2 cellular contexts compared by ENCODE assay signal in genomic region chr5:134508521-134509195, GRCh38.
TF ChIP-seq lines count a peak whose summit lies in the region.

No MANE protein-coding gene starts in this region.

TF ChIP-seq in IMR-90, 13 proteins besides CTCF, POLR2A, EP300 and RAD21:
- TF ChIP-seq CEBPB (IDR thresholded peaks at IDR 0.05; ENCODE audit: low read depth, low read length) (no peak), ELK1 (IDR thresholded peaks at IDR 0.05; ENCODE audit: borderline replicate concordance, low read depth, low read length) (no peak), FOS (IDR thresholded peaks at IDR 0.05; ENCODE audit: low read depth, low read length) (no peak), BHLHE40 (IDR thresholded peaks at IDR 0.05; ENCODE audit: low read depth, low read length) (no peak), MAZ (IDR thresholded peaks at IDR 0.05; ENCODE audit: borderline replicate concordance, low read depth, low read length) (no peak), RCOR1 (IDR thresholded peaks at IDR 0.05; ENCODE audit: insufficient replicate concordance, low read length) (no peak), RFX5 (IDR thresholded peaks at IDR 0.05; ENCODE audit: low read depth, low read length) (no peak), USF2 (IDR thresholded peaks at IDR 0.05; ENCODE audit: low read depth, low read length) (no peak), SMC3 (IDR thresholded peaks at IDR 0.05; ENCODE audit: low read depth, low read length) (no peak), MAFK (IDR thresholded peaks at IDR 0.05; ENCODE audit: low read depth, low read length) (no peak), MXI1 (IDR thresholded peaks at IDR 0.05; ENCODE audit: borderline replicate concordance, low read depth, low read length) (no peak), NFE2L2 (IDR thresholded peaks at IDR 0.05; ENCODE audit: low read depth, low read length) (no peak), CHD1 (IDR thresholded peaks at IDR 0.05; ENCODE audit: low read depth, low read length) (no peak)

TF ChIP-seq in WTC11, 78 proteins besides CTCF, POLR2A, EP300 and RAD21:
- TF ChIP-seq ZNF263 (CRISPR knock-in tag; IDR thresholded peaks at IDR 0.05; ENCODE audit: low read depth) (no peak), ZNF121 (CRISPR knock-in tag; IDR thresholded peaks at IDR 0.05) (peak; percentile 95)
